Comparison of ENCODE assay signal across 1 cellular context in the genomic region with DNA sequence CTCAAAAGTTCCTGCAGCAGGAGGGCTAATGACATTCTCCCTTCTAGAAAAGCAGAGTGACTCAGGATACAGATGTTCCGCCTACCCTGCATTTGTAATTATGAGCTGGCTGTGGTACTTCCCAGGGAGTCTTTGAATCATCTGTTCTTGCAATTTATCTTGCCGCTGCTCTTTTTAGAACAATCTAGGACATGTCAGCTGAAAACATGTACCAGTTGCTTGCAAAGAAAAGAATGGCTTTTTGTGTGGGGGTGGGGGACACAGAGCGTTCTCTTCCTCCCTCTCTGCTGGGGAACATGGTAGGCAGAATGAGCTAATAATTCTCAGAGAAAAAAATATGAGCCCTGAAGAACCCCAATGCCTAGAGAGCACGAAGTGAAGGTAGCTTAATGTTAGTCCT.
TF ChIP-seq lines count a peak whose summit lies in the region.

No MANE protein-coding gene starts in this region.

TF ChIP-seq in SK-N-SH treated with all-trans-retinoic acid at 6 μM for 48 hours, 23 proteins besides CTCF, POLR2A, EP300 and RAD21 (continued from another document):
- TF ChIP-seq, protein P1, sequence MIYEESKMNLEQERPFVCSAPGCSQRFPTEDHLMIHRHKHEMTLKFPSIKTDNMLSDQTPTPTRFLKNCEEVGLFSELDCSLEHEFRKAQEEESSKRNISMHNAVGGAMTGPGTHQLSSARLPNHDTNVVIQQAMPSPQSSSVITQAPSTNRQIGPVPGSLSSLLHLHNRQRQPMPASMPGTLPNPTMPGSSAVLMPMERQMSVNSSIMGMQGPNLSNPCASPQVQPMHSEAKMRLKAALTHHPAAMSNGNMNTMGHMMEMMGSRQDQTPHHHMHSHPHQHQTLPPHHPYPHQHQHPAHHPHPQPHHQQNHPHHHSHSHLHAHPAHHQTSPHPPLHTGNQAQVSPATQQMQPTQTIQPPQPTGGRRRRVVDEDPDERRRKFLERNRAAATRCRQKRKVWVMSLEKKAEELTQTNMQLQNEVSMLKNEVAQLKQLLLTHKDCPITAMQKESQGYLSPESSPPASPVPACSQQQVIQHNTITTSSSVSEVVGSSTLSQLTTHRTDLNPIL (CRISPR knock-in tag; IDR thresholded peaks at IDR 0.05; ENCODE audit: low read depth): no peak
- TF ChIP-seq TOX (CRISPR knock-in tag; IDR thresholded peaks at IDR 0.05; ENCODE audit: borderline replicate concordance): no peak
